Comparison of ENCODE assay signal across 8 cellular contexts in the genomic region with DNA sequence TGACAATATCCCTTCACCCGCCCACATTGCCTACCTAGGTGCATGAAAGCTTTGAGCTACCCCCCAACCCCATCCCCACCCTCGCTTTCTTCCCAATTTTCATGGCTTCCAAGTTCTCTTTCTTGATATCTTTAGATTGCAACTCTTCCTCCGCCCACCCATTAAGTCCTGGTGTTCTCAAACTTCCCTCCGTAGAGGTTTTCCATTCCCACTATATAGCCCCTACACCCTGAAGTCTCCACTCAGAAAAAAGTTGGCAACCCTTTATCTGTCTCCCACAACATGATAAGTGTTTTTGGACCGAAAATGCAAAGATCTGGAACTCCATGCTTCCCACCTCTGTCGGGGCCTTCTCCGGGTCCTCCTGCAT. TPM values are rescaled to one million over a fixed set of nuclear protein-coding genes. Genes with fewer than 3 reads are reported as not detected.
DNase-seq lines count a peak whose midpoint lies in the region; ATAC-seq and TF ChIP-seq lines count a peak whose summit lies in the region.

No MANE protein-coding gene starts in this region.

- peak overlapping the region; percentile 74 for H3K4me3 ChIP-seq in CD4-positive, CD25-positive, alpha-beta regulatory T cell (ENCODE audit: low read depth, low read length)
- H3K4me3 ChIP-seq in OCI-LY3 (ENCODE audit: low read length), result peak overlapping the region; percentile 91
- peak overlapping the region; percentile 68 for H3K4me3 ChIP-seq in endocrine pancreas (ENCODE audit: control insufficient read depth, insufficient read depth, low read length)

- H3K27ac Mint-ChIP-seq in CD4-positive, CD25-positive, alpha-beta regulatory T cell, result peak overlapping the region; percentile 15 to 85 (median 82)
- H3K27ac Mint-ChIP-seq in neural crest cell (ENCODE audit: unreplicated experiment), result no peak overlapping the region

- peak overlapping the region; percentile 84 for H2AFZ ChIP-seq in OCI-LY3 (ENCODE audit: low read depth, low read length)

- no peak for TF ChIP-seq CTCF in OCI-LY3 (IDR thresholded peaks at IDR 0.05; ENCODE audit: low read depth, low read length)
- TF ChIP-seq CTCF in neural crest cell (conservative IDR thresholded peaks at IDR 0.05), result no peak

- peaks cover 0 to 4% (median 0%) of the 10 kb centered on the region in 7 donors for H3K9me3 Mint-ChIP-seq in CD4-positive, CD25-positive, alpha-beta regulatory T cell
- no peaks in the 10 kb centered on the region for H3K9me3 Mint-ChIP-seq in neural crest cell

- H3K4me1 Mint-ChIP-seq in CD4-positive, CD25-positive, alpha-beta regulatory T cell, result peaks cover 0 to 15% (median 9%) of the 10 kb centered on the region in 4 donors
- peaks cover 21% of the 10 kb centered on the region for H3K4me1 Mint-ChIP-seq in neural crest cell

- peaks cover 14% of the 10 kb centered on the region for H3K4me1 ChIP-seq in CD4-positive, CD25-positive, alpha-beta regulatory T cell (ENCODE audit: control insufficient read depth, insufficient read depth, low read length, poor library complexity, severe bottlenecking)
- peaks cover 50% of the 10 kb centered on the region for H3K4me1 ChIP-seq in OCI-LY3 (ENCODE audit: low read length)
- no peaks in the 10 kb centered on the region for H3K4me1 ChIP-seq in endocrine pancreas (ENCODE audit: control insufficient read depth, insufficient read depth, low read length)

- H3K27me3 Mint-ChIP-seq in CD4-positive, CD25-positive, alpha-beta regulatory T cell, result peaks cover 7% of the 10 kb centered on the region
- no peaks in the 10 kb centered on the region for H3K27me3 Mint-ChIP-seq in neural crest cell (ENCODE audit: low read depth)

- H3K4me3 Mint-ChIP-seq in CD4-positive, CD25-positive, alpha-beta regulatory T cell, result peak overlapping the region; percentile 78 to 86 (median 80)
- peak overlapping the region; percentile 89 for H3K4me3 Mint-ChIP-seq in neural crest cell

- H3K79me2 ChIP-seq in OCI-LY3 (ENCODE audit: low read length), result no peaks in the 10 kb centered on the region

- peak overlapping the region; percentile 72 for H3K9ac ChIP-seq in OCI-LY3 (ENCODE audit: low read length)
- H3K9ac ChIP-seq in endocrine pancreas (ENCODE audit: control insufficient read depth, insufficient read depth, low read length), result peak overlapping the region; percentile 57

- no peaks in the 10 kb centered on the region for H3K36me3 ChIP-seq in CD4-positive, CD25-positive, alpha-beta regulatory T cell (ENCODE audit: control insufficient read depth, insufficient read depth, low read length)
- H3K36me3 ChIP-seq in OCI-LY3 (replicated peaks; ENCODE audit: low read depth, low read length) (no peaks in the 10 kb centered on the region), endocrine pancreas (ENCODE audit: control insufficient read depth, insufficient read depth, low read length) (no peaks in the 10 kb centered on the region)

- H3K27ac ChIP-seq in CD4-positive, CD25-positive, alpha-beta regulatory T cell (ENCODE audit: insufficient read depth, low read length, poor library complexity, severe bottlenecking), result peak overlapping the region; percentile 43
- H3K27ac ChIP-seq in OCI-LY3 (ENCODE audit: low read length), result no peak overlapping the region

- H3K4me2 ChIP-seq in OCI-LY3 (ENCODE audit: low read length), result peak overlapping the region; percentile 94

- H3K36me3 Mint-ChIP-seq in CD4-positive, CD25-positive, alpha-beta regulatory T cell, result peaks cover 8% of the 10 kb centered on the region
- H3K36me3 Mint-ChIP-seq in neural crest cell (ENCODE audit: low read depth), result peaks cover 2% of the 10 kb centered on the region

- no peak for DNase-seq in CD4-positive, CD25-positive, alpha-beta regulatory T cell
- no peak for DNase-seq in neural crest cell (ENCODE audit: low read depth, low spot score)
- DNase-seq in NCI-H69 (lab: John Stamatoyannopoulos, UW), result no peak
- DNase-seq in UCSD-AML1 (lab: John Stamatoyannopoulos, UW; ENCODE audit: unreplicated experiment), result no peak
- DNase-seq in NCI-H187 treated with DMSO at 0.1 percent for 48 hours (lab: John Stamatoyannopoulos, UW), result no peak

- H3K27me3 ChIP-seq in CD4-positive, CD25-positive, alpha-beta regulatory T cell (ENCODE audit: control insufficient read depth, insufficient read depth, low read length), result no peaks in the 10 kb centered on the region
- H3K27me3 ChIP-seq in OCI-LY3 (ENCODE audit: low read depth, low read length), result no peaks in the 10 kb centered on the region
- no peaks in the 10 kb centered on the region for H3K27me3 ChIP-seq in endocrine pancreas (ENCODE audit: control insufficient read depth, insufficient read depth, low read length)

- no peak for ATAC-seq in CD4-positive, CD25-positive, alpha-beta regulatory T cell (ENCODE audit: low read depth in 2 of 2)
- ATAC-seq in GM18909 (IDR thresholded peaks at IDR 0.05; ENCODE audit: poor library complexity, unreplicated experiment), result no peak

- H3K9me3 ChIP-seq in CD4-positive, CD25-positive, alpha-beta regulatory T cell (ENCODE audit: control insufficient read depth in 2 of 2, low read length in 2 of 2), result no peaks in the 10 kb centered on the region
- no peaks in the 10 kb centered on the region for H3K9me3 ChIP-seq in OCI-LY3 (ENCODE audit: insufficient read depth, low read length)
- no peaks in the 10 kb centered on the region for H3K9me3 ChIP-seq in endocrine pancreas (ENCODE audit: control insufficient read depth, low read length)

- no peaks in the 10 kb centered on the region for H4K20me1 ChIP-seq in OCI-LY3 (ENCODE audit: insufficient read depth, low read length)

RNA-seq across cellular contexts. Expression of gene ZNF70, which starts 0.6 kb away (rescaled TPM):
- 2.0 TPM for total RNA-seq in CD4-positive, CD25-positive, alpha-beta regulatory T cell
- under 1 TPM; 0.06 to 0.49 (median 0.27) TPM for polyA plus RNA-seq in CD4-positive, CD25-positive, alpha-beta regulatory T cell
- total RNA-seq in neural crest cell, result 11.4 and 13.0 TPM in 2 replicates

RNA-seq across cellular contexts. Expression of gene VPREB3, which starts 3.9 kb away (rescaled TPM):
- total RNA-seq in CD4-positive, CD25-positive, alpha-beta regulatory T cell, result 0.89 TPM
- polyA plus RNA-seq in CD4-positive, CD25-positive, alpha-beta regulatory T cell, result 1 to 10 TPM in 2 of 4 donors, under 1 TPM in 1, not detected in 1; 0.74 to 4.5 (median 2.1) TPM
- not detected in 2 replicates for total RNA-seq in neural crest cell

RNA-seq across cellular contexts. Expression of gene C22orf15, which starts 12.4 kb away (rescaled TPM):
- total RNA-seq in CD4-positive, CD25-positive, alpha-beta regulatory T cell, result 0.96 TPM
- polyA plus RNA-seq in CD4-positive, CD25-positive, alpha-beta regulatory T cell, result 1 to 10 TPM in 1 of 4 donors, under 1 TPM in 3; 0.76 to 1.6 (median 0.85) TPM
- total RNA-seq in neural crest cell, result 0.41 and 0.79 TPM in 2 replicates

RNA-seq across cellular contexts. Expression of gene CHCHD10, which starts 17.4 kb away (rescaled TPM):
- total RNA-seq in CD4-positive, CD25-positive, alpha-beta regulatory T cell, result 30.6 TPM
- 10 to 100 TPM; 16.3 to 31.7 (median 19.8) TPM for polyA plus RNA-seq in CD4-positive, CD25-positive, alpha-beta regulatory T cell
- 35.8 and 38.8 TPM in 2 replicates for total RNA-seq in neural crest cell

RNA-seq across cellular contexts. Expression of gene MMP11, which starts 22.3 kb away (rescaled TPM):
- total RNA-seq in CD4-positive, CD25-positive, alpha-beta regulatory T cell, result 0.52 TPM
- polyA plus RNA-seq in CD4-positive, CD25-positive, alpha-beta regulatory T cell, result 1 to 10 TPM in 2 of 4 donors, under 1 TPM in 1, not detected in 1; 0.99 to 1.7 (median 1.0) TPM
- total RNA-seq in neural crest cell, result 10.8 and 11.2 TPM in 2 replicates
